In the genomic region with DNA sequence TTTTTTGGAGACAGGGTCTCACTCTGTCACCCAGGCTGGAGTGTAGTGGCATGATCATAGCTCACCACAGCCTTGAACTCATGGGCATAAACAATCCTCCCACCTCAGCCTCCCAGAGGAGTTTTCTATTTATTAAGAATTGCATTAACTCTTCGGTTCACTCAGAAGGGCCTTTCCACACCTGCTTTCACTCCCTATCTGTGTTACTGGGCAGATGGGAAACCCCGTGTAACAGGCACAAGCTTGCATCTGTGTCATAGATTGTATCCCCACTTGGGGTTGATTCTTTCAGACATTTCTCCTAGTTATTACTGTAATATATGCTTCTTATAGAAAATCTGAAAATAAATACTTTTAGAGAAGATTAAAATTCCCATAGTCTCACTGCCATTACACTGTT, we compare ENCODE assay signal across 24 cellular contexts.
"Had no signal": no experiment of that assay in that cellular context is flagged by ENCODE, and none has a peak within 500 bp of the region (broad histone marks: within the 10 kb centered on the region; RNA-seq: fewer than 3 reads in every experiment).

No MANE protein-coding gene starts in this region.

- FAIRE-seq: astrocyte, endothelial cell of umbilical vein, frontal cortex had no signal

- H3K4me1 ChIP-seq: left ventricle myocardium inferior, sigmoid colon, testis, uterus had no signal

- H3K9me3 ChIP-seq: left ventricle myocardium inferior, sigmoid colon, testis, uterus had no signal

- DNase-seq: activated CD8-positive, alpha-beta T cell treated with anti-CD3 and anti-CD28 coated beads for 36 hours; activated naive CD4-positive, alpha-beta T cell treated with Interleukin-2 at 50 U/mL for 16 hours; activated naive CD8-positive, alpha-beta T cell treated with anti-CD3 and anti-CD28 coated beads for 36 hours; activated T-cell treated with anti-CD3 and anti-CD28 coated beads, Interleukin-2, amount 50 U/mL, for 1 hour; central memory CD4-positive, alpha-beta T cell; effector memory CD8-positive, alpha-beta T cell; hippocampal formation; left ventricle myocardium inferior; mammary epithelial cell; naive thymus-derived CD8-positive, alpha-beta T cell; retina; sigmoid colon; stimulated activated CD4-positive, alpha-beta T cell treated with anti-CD3 and anti-CD28 coated beads, Interleukin-15, amount 100 ng/mL, for 24 hours; stimulated activated CD4-positive, alpha-beta T cell treated with anti-CD3 and anti-CD28 coated beads, Interleukin-2, amount 100 ng/mL, for 48 hours; stimulated activated CD8-positive, alpha-beta memory T cell treated with anti-CD3 and anti-CD28 coated beads, Interleukin-4, amount 100 ng/mL, for 48 hours; stimulated activated naive CD4-positive, alpha-beta T cell; testis; trophoblast cell; uterus had no signal

- ATAC-seq: activated CD8-positive, alpha-beta T cell treated with anti-CD3 and anti-CD28 coated beads for 36 hours; effector memory CD8-positive, alpha-beta T cell; esophagus mucosa; naive thymus-derived CD8-positive, alpha-beta T cell had no signal

- H3K4me3 ChIP-seq: left ventricle myocardium inferior, sigmoid colon, smooth muscle cell, testis, uterus had no signal

- H3K4me2 ChIP-seq: smooth muscle cell had no signal

- H3K36me3 ChIP-seq: uterus had no signal

- H3K27ac ChIP-seq: left ventricle myocardium inferior, sigmoid colon, testis, uterus had no signal

- H3K27me3 ChIP-seq: sigmoid colon, testis, uterus had no signal
